ENCODE assay signal across 36 cellular contexts in genomic region chr7:95342029-95342428, GRCh38. TPM values are rescaled to one million over a fixed set of nuclear protein-coding genes. Genes with fewer than 3 reads are reported as not detected.
"Had no signal": no experiment of that assay in that cellular context is flagged by ENCODE, and none has a peak within 500 bp of the region (broad histone marks: within the 10 kb centered on the region; RNA-seq: fewer than 3 reads in every experiment).

No MANE protein-coding gene starts in this region.

- FAIRE-seq: astrocyte had no signal

- DNase-seq: activated CD4-positive, alpha-beta memory T cell treated with anti-CD3 and anti-CD28 coated beads for 36 hours; activated CD4-positive, alpha-beta T cell treated with anti-CD3 and anti-CD28 coated beads for 36 hours; activated CD4-positive, CD25-positive, alpha-beta regulatory T cell; activated CD4-positive, CD25-positive, alpha-beta regulatory T cell treated with anti-CD3 and anti-CD28 coated beads, Interleukin-2, amount 50 U/mL, for 72 hours; activated CD8-positive, alpha-beta memory T cell treated with anti-CD3 and anti-CD28 coated beads, Interleukin-2, amount 10 ng/mL, durations not matched to agents 7 days and 5 days; activated CD8-positive, alpha-beta memory T cell treated with anti-CD3 and anti-CD28 coated beads, Interleukin-2, amount 50 U/mL, for 4 hours; activated CD8-positive, alpha-beta T cell treated with anti-CD3 and anti-CD28 coated beads, Interleukin-2, amount 10 ng/mL, durations not matched to agents 7 days and 5 days; activated effector memory CD4-positive, alpha-beta T cell treated with anti-CD3 and anti-CD28 coated beads, Interleukin-2, amount 50 U/mL, for 16 hours; activated naive CD4-positive, alpha-beta T cell treated with anti-CD3 and anti-CD28 coated beads, Interleukin-2, amount 50 U/mL, for 16 hours; activated naive CD4-positive, alpha-beta T cell treated with Interleukin-2 at 50 U/mL for 16 hours; activated T-cell treated with anti-CD3 and anti-CD28 coated beads, Interleukin-2, amount 50 U/mL, for 1 hour; activated T-cell treated with anti-CD3 and anti-CD28 coated beads, Interleukin-2, amount 50 U/mL, for 48 hours; amniotic stem cell; anterior cingulate cortex; brain microvascular endothelial cell; cortex of kidney; dermis blood vessel endothelial cell; effector CD4-positive, alpha-beta T cell; effector memory CD8-positive, alpha-beta T cell; erythroblast; esophagus squamous epithelium; foreskin melanocyte; head of caudate nucleus; T-helper 1 cell; T-helper 17 cell; T1000 had no signal

- H3K27me3 ChIP-seq: brain microvascular endothelial cell, esophagus squamous epithelium had no signal

- H3K36me3 ChIP-seq: brain microvascular endothelial cell, esophagus squamous epithelium had no signal

- H3K27ac ChIP-seq: brain microvascular endothelial cell, esophagus squamous epithelium had no signal

- ATAC-seq: activated CD4-positive, alpha-beta T cell treated with anti-CD3 and anti-CD28 coated beads for 36 hours; activated CD8-positive, alpha-beta memory T cell treated with anti-CD3 and anti-CD28 coated beads, Interleukin-2, amount 10 ng/mL, durations not matched to agents 7 days and 5 days; activated CD8-positive, alpha-beta T cell treated with anti-CD3 and anti-CD28 coated beads, Interleukin-2, amount 10 ng/mL, durations not matched to agents 7 days and 5 days; effector memory CD8-positive, alpha-beta T cell; T-helper 17 cell had no signal

- H3K9me3 ChIP-seq: esophagus squamous epithelium had no signal

- H3K4me1 ChIP-seq: esophagus squamous epithelium had no signal

- H3K4me3 ChIP-seq: esophagus squamous epithelium had no signal

RNA-seq across cellular contexts. Expression of gene PON1, which starts 17.7 kb away (rescaled TPM):
- total RNA-seq: activated CD4-positive, alpha-beta memory T cell treated with anti-CD3 and anti-CD28 coated beads for 36 hours; activated CD4-positive, alpha-beta T cell treated with anti-CD3 and anti-CD28 coated beads for 36 hours; activated CD4-positive, alpha-beta T cell treated with anti-CD3 and anti-CD28 coated beads, Interleukin-2, amount 10 ng/mL, durations not matched to agents 24 days and 14 days; activated CD8-positive, alpha-beta memory T cell treated with anti-CD3 and anti-CD28 coated beads for 36 hours; activated CD8-positive, alpha-beta memory T cell treated with anti-CD3 and anti-CD28 coated beads, Interleukin-2, amount 10 ng/mL, durations not matched to agents 7 days and 5 days; activated CD8-positive, alpha-beta T cell treated with anti-CD3 and anti-CD28 coated beads, Interleukin-2, amount 10 ng/mL, durations not matched to agents 7 days and 5 days; activated T-helper 1 cell treated with anti-CD3 and anti-CD28 coated beads, Interleukin-12 subunit alpha, Interleukin-12 subunit beta, Interleukin-2, Interleukin-4 antibody, amounts not matched to agents 30 ng/mL and 10 ng/mL and 1 ng/mL, durations not matched to agents 14 hours and 24 hours and 36 hours; activated T-helper 2 cell treated with anti-CD3 and anti-CD28 coated beads, Interferon-gamma antibody, Interleukin-2, Interleukin-4, amounts not matched to agents 10 μg/mL and 5 μg/mL and 100 μg/mL, durations not matched to agents 14 hours and 24 hours and 36 hours; bronchial epithelial cell; cardiac septum; cerebellum; dermis blood vessel endothelial cell; esophagus squamous epithelium; fibroblast of lung; fibroblast of villous mesenchyme; T-helper 17 cell had no signal
- polyA plus RNA-seq: fibroblast of lung had no signal

RNA-seq across cellular contexts. Expression of gene PON3, which starts 54.1 kb away (rescaled TPM):
- total RNA-seq: activated CD4-positive, alpha-beta memory T cell treated with anti-CD3 and anti-CD28 coated beads for 36 hours; activated CD4-positive, alpha-beta T cell treated with anti-CD3 and anti-CD28 coated beads for 36 hours; activated CD4-positive, alpha-beta T cell treated with anti-CD3 and anti-CD28 coated beads, Interleukin-2, amount 10 ng/mL, durations not matched to agents 24 days and 14 days; activated CD8-positive, alpha-beta memory T cell treated with anti-CD3 and anti-CD28 coated beads for 36 hours; activated CD8-positive, alpha-beta T cell treated with anti-CD3 and anti-CD28 coated beads, Interleukin-2, amount 10 ng/mL, durations not matched to agents 7 days and 5 days; activated T-helper 1 cell treated with anti-CD3 and anti-CD28 coated beads, Interleukin-12 subunit alpha, Interleukin-12 subunit beta, Interleukin-2, Interleukin-4 antibody, amounts not matched to agents 30 ng/mL and 10 ng/mL and 1 ng/mL, durations not matched to agents 14 hours and 24 hours and 36 hours; astrocyte; fibroblast of villous mesenchyme; T-helper 17 cell had no signal
